ENCODE assay signal across 1 cellular context in genomic region chr14:100285021-100285912, GRCh38.
TF ChIP-seq lines count a peak whose summit lies in the region.

No MANE protein-coding gene starts in this region.

TF ChIP-seq in HEK293, 187 proteins besides CTCF, POLR2A, EP300 and RAD21 (continued from another document):
- TF ChIP-seq, protein P1, sequence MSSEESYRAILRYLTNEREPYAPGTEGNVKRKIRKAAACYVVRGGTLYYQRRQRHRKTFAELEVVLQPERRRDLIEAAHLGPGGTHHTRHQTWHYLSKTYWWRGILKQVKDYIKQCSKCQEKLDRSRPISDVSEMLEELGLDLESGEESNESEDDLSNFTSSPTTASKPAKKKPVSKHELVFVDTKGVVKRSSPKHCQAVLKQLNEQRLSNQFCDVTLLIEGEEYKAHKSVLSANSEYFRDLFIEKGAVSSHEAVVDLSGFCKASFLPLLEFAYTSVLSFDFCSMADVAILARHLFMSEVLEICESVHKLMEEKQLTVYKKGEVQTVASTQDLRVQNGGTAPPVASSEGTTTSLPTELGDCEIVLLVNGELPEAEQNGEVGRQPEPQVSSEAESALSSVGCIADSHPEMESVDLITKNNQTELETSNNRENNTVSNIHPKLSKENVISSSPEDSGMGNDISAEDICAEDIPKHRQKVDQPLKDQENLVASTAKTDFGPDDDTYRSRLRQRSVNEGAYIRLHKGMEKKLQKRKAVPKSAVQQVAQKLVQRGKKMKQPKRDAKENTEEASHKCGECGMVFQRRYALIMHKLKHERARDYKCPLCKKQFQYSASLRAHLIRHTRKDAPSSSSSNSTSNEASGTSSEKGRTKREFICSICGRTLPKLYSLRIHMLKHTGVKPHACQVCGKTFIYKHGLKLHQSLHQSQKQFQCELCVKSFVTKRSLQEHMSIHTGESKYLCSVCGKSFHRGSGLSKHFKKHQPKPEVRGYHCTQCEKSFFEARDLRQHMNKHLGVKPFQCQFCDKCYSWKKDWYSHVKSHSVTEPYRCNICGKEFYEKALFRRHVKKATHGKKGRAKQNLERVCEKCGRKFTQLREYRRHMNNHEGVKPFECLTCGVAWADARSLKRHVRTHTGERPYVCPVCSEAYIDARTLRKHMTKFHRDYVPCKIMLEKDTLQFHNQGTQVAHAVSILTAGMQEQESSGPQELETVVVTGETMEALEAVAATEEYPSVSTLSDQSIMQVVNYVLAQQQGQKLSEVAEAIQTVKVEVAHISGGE (tag by site-specific recombination; conservative IDR thresholded peaks at IDR 0.05; ENCODE audit: low read depth), result no peak
- peak; percentile 21; the same call in 1 of the 2 replicates for TF ChIP-seq ZNF629 (tag by site-specific recombination; IDR thresholded peaks at IDR 0.05)
TF ChIP-seq in HEK293: peak in this region for 56.
